In genomic region chr16:70644763-70645597, GRCh38 we compare ENCODE assay signal across 3 cellular contexts.
TF ChIP-seq lines count a peak whose summit lies in the region.

No MANE protein-coding gene starts in this region.

TF ChIP-seq in HepG2, 621 proteins besides CTCF, POLR2A, EP300 and RAD21 (continues in another document):
- TF ChIP-seq RFX5 (IDR thresholded peaks at IDR 0.05; ENCODE audit: low read depth, low read length) (no peak), DNMT3B (CRISPR knock-in tag; conservative IDR thresholded peaks at IDR 0.05) (no peak), SMYD3 (CRISPR knock-in tag; IDR thresholded peaks at IDR 0.05) (no peak), ZNF879 (CRISPR knock-in tag; IDR thresholded peaks at IDR 0.05) (no peak), MTERF4 (CRISPR knock-in tag; IDR thresholded peaks at IDR 0.05) (0 out of 2 replicates have a peak, but pooled peaks have one; percentile 64), ZBTB42 (CRISPR knock-in tag; IDR thresholded peaks at IDR 0.05) (no peak), IKZF1 (IDR thresholded peaks at IDR 0.05) (0 out of 2 replicates have a peak, but pooled peaks have one; percentile 77), ZNF569 (CRISPR knock-in tag; IDR thresholded peaks at IDR 0.05; ENCODE audit: borderline replicate concordance) (no peak), SIN3B (IDR thresholded peaks at IDR 0.05; ENCODE audit: low read length) (no peak), ZNF674 (CRISPR knock-in tag; IDR thresholded peaks at IDR 0.05; ENCODE audit: low read depth) (no peak)
- TF ChIP-seq, protein P1, sequence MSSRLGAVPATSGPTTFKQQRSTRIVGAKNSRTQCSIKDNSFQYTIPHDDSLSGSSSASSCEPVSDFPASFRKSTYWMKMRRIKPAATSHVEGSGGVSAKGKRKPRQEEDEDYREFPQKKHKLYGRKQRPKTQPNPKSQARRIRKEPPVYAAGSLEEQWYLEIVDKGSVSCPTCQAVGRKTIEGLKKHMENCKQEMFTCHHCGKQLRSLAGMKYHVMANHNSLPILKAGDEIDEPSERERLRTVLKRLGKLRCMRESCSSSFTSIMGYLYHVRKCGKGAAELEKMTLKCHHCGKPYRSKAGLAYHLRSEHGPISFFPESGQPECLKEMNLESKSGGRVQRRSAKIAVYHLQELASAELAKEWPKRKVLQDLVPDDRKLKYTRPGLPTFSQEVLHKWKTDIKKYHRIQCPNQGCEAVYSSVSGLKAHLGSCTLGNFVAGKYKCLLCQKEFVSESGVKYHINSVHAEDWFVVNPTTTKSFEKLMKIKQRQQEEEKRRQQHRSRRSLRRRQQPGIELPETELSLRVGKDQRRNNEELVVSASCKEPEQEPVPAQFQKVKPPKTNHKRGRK (CRISPR knock-in tag; IDR thresholded peaks at IDR 0.05), result peak; percentile 65; the same call in 1 of the 2 replicates
- TF ChIP-seq, protein P2, sequence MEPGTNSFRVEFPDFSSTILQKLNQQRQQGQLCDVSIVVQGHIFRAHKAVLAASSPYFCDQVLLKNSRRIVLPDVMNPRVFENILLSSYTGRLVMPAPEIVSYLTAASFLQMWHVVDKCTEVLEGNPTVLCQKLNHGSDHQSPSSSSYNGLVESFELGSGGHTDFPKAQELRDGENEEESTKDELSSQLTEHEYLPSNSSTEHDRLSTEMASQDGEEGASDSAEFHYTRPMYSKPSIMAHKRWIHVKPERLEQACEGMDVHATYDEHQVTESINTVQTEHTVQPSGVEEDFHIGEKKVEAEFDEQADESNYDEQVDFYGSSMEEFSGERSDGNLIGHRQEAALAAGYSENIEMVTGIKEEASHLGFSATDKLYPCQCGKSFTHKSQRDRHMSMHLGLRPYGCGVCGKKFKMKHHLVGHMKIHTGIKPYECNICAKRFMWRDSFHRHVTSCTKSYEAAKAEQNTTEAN (CRISPR knock-in tag; conservative IDR thresholded peaks at IDR 0.05), result no peak
- TF ChIP-seq, protein P3, sequence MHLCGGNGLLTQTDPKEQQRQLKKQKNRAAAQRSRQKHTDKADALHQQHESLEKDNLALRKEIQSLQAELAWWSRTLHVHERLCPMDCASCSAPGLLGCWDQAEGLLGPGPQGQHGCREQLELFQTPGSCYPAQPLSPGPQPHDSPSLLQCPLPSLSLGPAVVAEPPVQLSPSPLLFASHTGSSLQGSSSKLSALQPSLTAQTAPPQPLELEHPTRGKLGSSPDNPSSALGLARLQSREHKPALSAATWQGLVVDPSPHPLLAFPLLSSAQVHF (CRISPR knock-in tag; IDR thresholded peaks at IDR 0.05), result no peak

TF ChIP-seq in HEK293T, 16 proteins besides CTCF, POLR2A, EP300 and RAD21:
- no peak for TF ChIP-seq SP1 (IDR thresholded peaks at IDR 0.05)
- TF ChIP-seq FOXA1 (IDR thresholded peaks at IDR 0.05), result no peak
- no peak for TF ChIP-seq SUZ12 (IDR thresholded peaks at IDR 0.05)

TF ChIP-seq in GM12878, 131 proteins besides CTCF, POLR2A, EP300 and RAD21:
- TF ChIP-seq, protein P4, sequence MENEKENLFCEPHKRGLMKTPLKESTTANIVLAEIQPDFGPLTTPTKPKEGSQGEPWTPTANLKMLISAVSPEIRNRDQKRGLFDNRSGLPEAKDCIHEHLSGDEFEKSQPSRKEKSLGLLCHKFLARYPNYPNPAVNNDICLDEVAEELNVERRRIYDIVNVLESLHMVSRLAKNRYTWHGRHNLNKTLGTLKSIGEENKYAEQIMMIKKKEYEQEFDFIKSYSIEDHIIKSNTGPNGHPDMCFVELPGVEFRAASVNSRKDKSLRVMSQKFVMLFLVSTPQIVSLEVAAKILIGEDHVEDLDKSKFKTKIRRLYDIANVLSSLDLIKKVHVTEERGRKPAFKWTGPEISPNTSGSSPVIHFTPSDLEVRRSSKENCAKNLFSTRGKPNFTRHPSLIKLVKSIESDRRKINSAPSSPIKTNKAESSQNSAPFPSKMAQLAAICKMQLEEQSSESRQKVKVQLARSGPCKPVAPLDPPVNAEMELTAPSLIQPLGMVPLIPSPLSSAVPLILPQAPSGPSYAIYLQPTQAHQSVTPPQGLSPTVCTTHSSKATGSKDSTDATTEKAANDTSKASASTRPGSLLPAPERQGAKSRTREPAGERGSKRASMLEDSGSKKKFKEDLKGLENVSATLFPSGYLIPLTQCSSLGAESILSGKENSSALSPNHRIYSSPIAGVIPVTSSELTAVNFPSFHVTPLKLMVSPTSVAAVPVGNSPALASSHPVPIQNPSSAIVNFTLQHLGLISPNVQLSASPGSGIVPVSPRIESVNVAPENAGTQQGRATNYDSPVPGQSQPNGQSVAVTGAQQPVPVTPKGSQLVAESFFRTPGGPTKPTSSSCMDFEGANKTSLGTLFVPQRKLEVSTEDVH (IDR thresholded peaks at IDR 0.05; ENCODE audit: low read depth, partially characterized antibody), result no peak
- TF ChIP-seq MYB (IDR thresholded peaks at IDR 0.05; ENCODE audit: borderline replicate concordance, low read depth, low read length) (no peak), NRF1 (conservative IDR thresholded peaks at IDR 0.05; ENCODE audit: low read depth, low read length) (no peak), MEF2A (IDR thresholded peaks at IDR 0.05; ENCODE audit: insufficient read depth, low read depth, low read length) (no peak), ETV6 (conservative IDR thresholded peaks at IDR 0.05 in 1 of 2, IDR thresholded peaks at IDR 0.05 in 1 of 2; ENCODE audit: borderline replicate concordance in 1 of 2, low read depth in 1 of 2) (peak in 1 of 2 experiments; percentile 53; a peak in 1 of 4 replicates)
- TF ChIP-seq, protein P5, sequence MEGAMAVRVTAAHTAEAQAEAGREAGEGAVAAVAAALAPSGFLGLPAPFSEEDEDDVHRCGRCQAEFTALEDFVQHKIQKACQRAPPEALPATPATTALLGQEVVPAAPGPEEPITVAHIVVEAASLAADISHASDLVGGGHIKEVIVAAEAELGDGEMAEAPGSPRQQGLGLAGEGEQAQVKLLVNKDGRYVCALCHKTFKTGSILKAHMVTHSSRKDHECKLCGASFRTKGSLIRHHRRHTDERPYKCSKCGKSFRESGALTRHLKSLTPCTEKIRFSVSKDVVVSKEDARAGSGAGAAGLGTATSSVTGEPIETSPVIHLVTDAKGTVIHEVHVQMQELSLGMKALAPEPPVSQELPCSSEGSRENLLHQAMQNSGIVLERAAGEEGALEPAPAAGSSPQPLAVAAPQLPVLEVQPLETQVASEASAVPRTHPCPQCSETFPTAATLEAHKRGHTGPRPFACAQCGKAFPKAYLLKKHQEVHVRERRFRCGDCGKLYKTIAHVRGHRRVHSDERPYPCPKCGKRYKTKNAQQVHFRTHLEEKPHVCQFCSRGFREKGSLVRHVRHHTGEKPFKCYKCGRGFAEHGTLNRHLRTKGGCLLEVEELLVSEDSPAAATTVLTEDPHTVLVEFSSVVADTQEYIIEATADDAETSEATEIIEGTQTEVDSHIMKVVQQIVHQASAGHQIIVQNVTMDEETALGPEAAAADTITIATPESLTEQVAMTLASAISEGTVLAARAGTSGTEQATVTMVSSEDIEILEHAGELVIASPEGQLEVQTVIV (IDR thresholded peaks at IDR 0.05; ENCODE audit: borderline replicate concordance, partially characterized antibody), result peak; percentile 38
